1 cellular context compared by ENCODE assay signal in the genomic region with DNA sequence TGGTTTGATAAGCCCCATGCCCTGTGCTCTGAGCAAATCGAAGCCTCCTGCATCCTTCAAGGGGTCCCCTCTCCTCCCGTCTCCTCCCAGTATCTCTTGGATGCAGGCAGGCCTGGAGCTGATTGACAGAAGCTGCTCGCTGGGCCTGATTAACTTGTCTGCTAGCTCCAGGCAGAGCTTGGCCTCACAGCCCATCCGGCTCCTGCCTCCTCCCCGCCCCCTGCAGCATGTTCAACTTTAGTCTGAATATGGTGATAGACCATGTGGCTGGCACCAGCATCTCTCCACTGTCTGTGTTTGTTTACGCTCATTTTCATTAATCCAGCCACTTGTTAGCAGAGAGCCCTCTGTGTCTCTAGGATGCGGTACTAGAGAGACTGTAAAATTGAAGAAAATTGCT.
TF ChIP-seq lines count a peak whose summit lies in the region.

No MANE protein-coding gene starts in this region.

TF ChIP-seq in HepG2, 621 proteins besides CTCF, POLR2A, EP300 and RAD21 (continued from another document):
- TF ChIP-seq, protein P1, sequence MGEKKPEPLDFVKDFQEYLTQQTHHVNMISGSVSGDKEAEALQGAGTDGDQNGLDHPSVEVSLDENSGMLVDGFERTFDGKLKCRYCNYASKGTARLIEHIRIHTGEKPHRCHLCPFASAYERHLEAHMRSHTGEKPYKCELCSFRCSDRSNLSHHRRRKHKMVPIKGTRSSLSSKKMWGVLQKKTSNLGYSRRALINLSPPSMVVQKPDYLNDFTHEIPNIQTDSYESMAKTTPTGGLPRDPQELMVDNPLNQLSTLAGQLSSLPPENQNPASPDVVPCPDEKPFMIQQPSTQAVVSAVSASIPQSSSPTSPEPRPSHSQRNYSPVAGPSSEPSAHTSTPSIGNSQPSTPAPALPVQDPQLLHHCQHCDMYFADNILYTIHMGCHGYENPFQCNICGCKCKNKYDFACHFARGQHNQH (CRISPR knock-in tag; IDR thresholded peaks at IDR 0.05), result no peak
- TF ChIP-seq AKAP8 (CRISPR knock-in tag; IDR thresholded peaks at IDR 0.05) (no peak), ZNF639 (CRISPR knock-in tag; conservative IDR thresholded peaks at IDR 0.05) (no peak), DNMT1 (CRISPR knock-in tag; IDR thresholded peaks at IDR 0.05) (no peak), SMC3 (IDR thresholded peaks at IDR 0.05; ENCODE audit: low read length) (no peak)
TF ChIP-seq in HepG2: peak in this region for 0.
